In the genomic region with DNA sequence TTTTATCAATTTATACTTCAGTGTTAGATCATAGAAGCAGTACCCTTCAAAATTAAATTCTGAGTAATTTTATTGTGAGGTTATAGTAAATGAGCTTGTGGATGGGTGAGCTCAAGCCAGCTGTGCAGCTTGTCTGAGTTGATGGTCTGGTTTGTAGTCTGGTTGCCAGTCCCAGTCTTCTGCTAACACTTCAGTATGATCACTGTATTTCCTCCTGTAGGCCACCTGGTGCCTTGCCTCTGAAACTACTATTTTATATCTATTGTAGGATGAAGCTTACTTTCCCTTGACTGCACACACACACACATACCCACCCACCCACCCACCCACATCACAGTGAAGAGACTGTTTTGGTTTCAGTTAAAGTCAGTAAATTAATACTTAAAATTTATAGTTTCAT, we compare ENCODE assay signal across 8 cellular contexts.
A peak's percentile ranks its signal among the peaks of the same experiment; 100 is the strongest.
DNase-seq lines count a peak whose midpoint lies in the region; ATAC-seq and TF ChIP-seq lines count a peak whose summit lies in the region.

No MANE protein-coding gene starts in this region.

- H3K27ac Mint-ChIP-seq in effector memory CD8-positive, alpha-beta T cell: no peak overlapping the region

- H3K4me1 Mint-ChIP-seq in effector memory CD8-positive, alpha-beta T cell (ENCODE audit: low read depth in 2 of 2): peaks cover 11 to 23% of the 10 kb centered on the region in 2 donors

- H3K4me3 Mint-ChIP-seq in effector memory CD8-positive, alpha-beta T cell: no peak overlapping the region

- DNase-seq in RPMI7951 (ENCODE audit: low read depth) (peak; percentile 29), AG08395 (ENCODE audit: low spot score) (no peak), NCI-H1105 treated with DMSO at 0.1 percent for 48 hours (lab: John Stamatoyannopoulos, UW) (no peak), 8988T (no peak)
- DNase-seq in effector memory CD8-positive, alpha-beta T cell: peak; percentile 5 to 14 (median 9)

- no peaks in the 10 kb centered on the region for H3K27me3 Mint-ChIP-seq in effector memory CD8-positive, alpha-beta T cell

- ATAC-seq in HG02885 (IDR thresholded peaks at IDR 0.05; ENCODE audit: poor library complexity, unreplicated experiment) (peak; percentile 51), GM18519 (IDR thresholded peaks at IDR 0.05; ENCODE audit: low FRiP score, unreplicated experiment) (no peak)
- peak; percentile 70 for ATAC-seq in effector memory CD8-positive, alpha-beta T cell (replicated peaks)

- TF ChIP-seq CTCF in GM12874 (IDR thresholded peaks at IDR 0.05; ENCODE audit: insufficient read depth, low read depth, low read length): peak; percentile 28; the same call in 1 of the 2 replicates

- H3K9me3 Mint-ChIP-seq in effector memory CD8-positive, alpha-beta T cell: no peaks in the 10 kb centered on the region

- peaks cover 3% of the 10 kb centered on the region for H3K36me3 Mint-ChIP-seq in effector memory CD8-positive, alpha-beta T cell (ENCODE audit: insufficient read depth)

Comparison
In these comparisons a context has a peak if more than half of its experiments do, and no peak if none do; other contexts are left out.
1. DNase-seq: peak in RPMI7951 (single experiment) and effector memory CD8-positive, alpha-beta T cell (3 of 3); none in AG08395 (single experiment), NCI-H1105 treated with DMSO at 0.1 percent for 48 hours (single experiment) and 8988T (single experiment).